ENCODE assay signal across 8 cellular contexts in the genomic region with DNA sequence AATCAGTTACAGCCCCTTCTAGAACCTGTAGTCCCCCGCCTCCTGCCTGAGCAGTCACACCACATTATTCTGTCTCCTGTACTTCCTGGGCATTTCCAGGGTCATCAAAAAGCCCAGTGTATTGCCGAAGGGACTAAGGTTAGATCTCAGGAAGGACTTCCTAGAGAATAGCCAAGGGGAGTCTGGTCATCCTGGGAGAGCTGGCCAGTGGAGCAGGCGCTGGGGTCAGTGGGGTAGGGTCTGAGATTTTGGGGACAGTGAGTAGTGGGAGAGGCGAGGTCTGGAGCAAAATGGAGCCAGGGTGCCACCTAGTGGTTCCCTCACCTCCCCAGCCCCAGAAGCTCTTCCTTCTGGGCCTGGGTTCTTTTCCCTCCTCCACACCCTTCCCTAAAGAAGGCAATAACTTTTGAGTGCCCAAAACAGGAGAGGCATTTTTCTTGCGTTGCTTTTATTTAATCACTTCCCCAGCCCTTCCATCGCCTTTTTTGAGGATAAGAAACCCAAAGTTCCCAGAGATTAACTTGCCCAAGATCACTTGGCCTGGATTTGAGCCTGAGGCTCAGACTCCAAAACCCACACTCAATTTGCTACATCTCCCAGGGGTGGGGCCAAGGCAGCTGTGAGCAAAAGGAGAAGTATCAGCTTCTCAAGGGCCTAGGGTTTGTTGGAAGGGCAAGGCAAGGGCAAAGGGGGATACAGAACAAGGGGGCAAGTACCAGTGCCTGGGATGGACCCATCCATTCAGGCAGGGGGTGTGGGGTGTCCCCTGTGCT. TPM values are rescaled to one million over a fixed set of nuclear protein-coding genes. Genes with fewer than 3 reads are reported as not detected.
DNase-seq lines count a peak whose midpoint lies in the region; ATAC-seq, FAIRE-seq and TF ChIP-seq lines count a peak whose summit lies in the region.

No MANE protein-coding gene starts in this region.

- H3K9me3 ChIP-seq in lower lobe of right lung = no peaks in the 10 kb centered on the region
- H3K9me3 ChIP-seq in transverse colon = no peaks in the 10 kb centered on the region

- no peak for TF ChIP-seq EP300 in transverse colon (IDR thresholded peaks at IDR 0.05; ENCODE audit: low read depth)

- intact Hi-C loops in lower lobe of right lung (cut with DNase I) = no loop called here
- intact Hi-C loops in transverse colon (cut with DNase I; ENCODE audit: low total_unique reads) = no loop called here

- no peaks in the 10 kb centered on the region for H3K9me3 Mint-ChIP-seq in IgD-negative memory B cell

- no peak for TF ChIP-seq POLR2A in transverse colon (IDR thresholded peaks at IDR 0.05)

- H3K27me3 ChIP-seq in bronchial epithelial cell (ENCODE audit: control insufficient read depth, insufficient read depth, low read length) = no peaks in the 10 kb centered on the region
- H3K27me3 ChIP-seq in lower lobe of right lung (ENCODE audit: low read depth) = no peaks in the 10 kb centered on the region
- H3K27me3 ChIP-seq in transverse colon = no peaks in the 10 kb centered on the region

- H3K27me3 Mint-ChIP-seq in IgD-negative memory B cell = no peaks in the 10 kb centered on the region

- peak; percentile 37 to 57 for ATAC-seq in lower lobe of right lung
- no peak for ATAC-seq in HG03457 (IDR thresholded peaks at IDR 0.05; ENCODE audit: unreplicated experiment)

- peaks cover 4% of the 10 kb centered on the region for H3K36me3 Mint-ChIP-seq in IgD-negative memory B cell

- H3K4me3 ChIP-seq in bronchial epithelial cell (ENCODE audit: low read depth, low read length) (no peak overlapping the region), lower lobe of right lung (no peak overlapping the region), transverse colon (no peak overlapping the region)

- TF ChIP-seq CTCF in bronchial epithelial cell (IDR thresholded peaks at IDR 0.05; ENCODE audit: insufficient read depth, low read length, severe bottlenecking) = peak; percentile 96
- peak; percentile 61 for TF ChIP-seq CTCF in lower lobe of right lung (IDR thresholded peaks at IDR 0.05)
- TF ChIP-seq CTCF in transverse colon (IDR thresholded peaks at IDR 0.05) = peak; percentile 69 to 78 (median 71)

- in situ Hi-C loops in transverse colon (cut with MboI; ENCODE audit: low pct_ligation_motif_present in 1 of 4, low pct_unique_long_range_greater_than_20kb in 1 of 4, low sequenced_read_pairs in 3 of 4) = no loop called here

- H3K36me3 ChIP-seq in bronchial epithelial cell (ENCODE audit: control insufficient read depth, insufficient read depth, low read length) (no peaks in the 10 kb centered on the region), lower lobe of right lung (peaks cover 39% of the 10 kb centered on the region), transverse colon (peaks cover 0 to 10% (median 3%) of the 10 kb centered on the region in 4 donors)

- peaks cover 43 to 55% (median 54%) of the 10 kb centered on the region in 3 donors for H3K4me1 Mint-ChIP-seq in IgD-negative memory B cell

- WGBS in transverse colon (ENCODE audit: low coverage in 1 of 2), 2 donors = 30 to 47% methylated on average over 2 to 6 of the region's 6 CpGs

- peak; percentile 53 for DNase-seq in Daoy (ENCODE audit: low read depth)
- peak; percentile 70 for DNase-seq in SKM-1 (lab: John Stamatoyannopoulos, UW; ENCODE audit: unreplicated experiment)
- DNase-seq in bronchial epithelial cell (ENCODE audit: low read depth) = peak; percentile 22
- DNase-seq in lower lobe of right lung = no peak
- DNase-seq in transverse colon = peak; percentile 56
- no peak for DNase-seq in activated gamma-delta T cell (lab: John Stamatoyannopoulos, UW)

- peak overlapping the region; percentile 71 to 94 (median 86) for H3K4me3 Mint-ChIP-seq in IgD-negative memory B cell

- no peak for FAIRE-seq in bronchial epithelial cell (lab: Jason Lieb, UNC)

- H3K27ac ChIP-seq in lower lobe of right lung (peak overlapping the region; percentile 33), transverse colon (peak overlapping the region; percentile 23 to 78 (median 54))

- H3K4me1 ChIP-seq in lower lobe of right lung (peaks cover 31% of the 10 kb centered on the region), transverse colon (peaks cover 9 to 40% (median 23%) of the 10 kb centered on the region in 4 donors)

- peak overlapping the region; percentile 92 to 99 (median 96) for H3K27ac Mint-ChIP-seq in IgD-negative memory B cell

RNA-seq across cellular contexts. Expression of a gene that starts 7.3 kb away (rescaled TPM):
- 3.8 and 5.7 TPM in 2 replicates for total RNA-seq in Daoy (2014; rRNA removed; shearing (Covaris generic))
- 78.3 TPM for polyA plus RNA-seq in IgD-negative memory B cell
- total RNA-seq in bronchial epithelial cell = 11.3 and 24.6 TPM in 2 replicates
- 34.1 TPM for total RNA-seq in lower lobe of right lung
- total RNA-seq in transverse colon = 10 to 100 TPM in 3 of 4 donors, 1 to 10 TPM in 1; 6.0 to 19.9 (median 13.1) TPM

RNA-seq across cellular contexts. Expression of a gene that starts 12.1 kb away (rescaled TPM):
- total RNA-seq in Daoy (2014; rRNA removed; shearing (Covaris generic)) = 10.5 and 10.9 TPM in 2 replicates
- 123 TPM for polyA plus RNA-seq in IgD-negative memory B cell
- total RNA-seq in bronchial epithelial cell (23.7 and 28.3 TPM in 2 replicates), lower lobe of right lung (68.1 TPM), transverse colon (10 to 100 TPM; 54.1 to 94.1 (median 83.6) TPM)

RNA-seq across cellular contexts. Expression of a gene that starts 17.7 kb away (rescaled TPM):
- total RNA-seq in Daoy (2014; rRNA removed; shearing (Covaris generic)) = 21.8 and 24.3 TPM in 2 replicates
- 42.5 TPM for polyA plus RNA-seq in IgD-negative memory B cell
- total RNA-seq in bronchial epithelial cell (7.4 and 20.0 TPM in 2 replicates), lower lobe of right lung (27.4 TPM), transverse colon (10 to 100 TPM; 23.3 to 63.7 (median 29.0) TPM)

RNA-seq across cellular contexts. Expression of a gene that starts 26.7 kb away (rescaled TPM):
- 112 and 126 TPM in 2 replicates for total RNA-seq in Daoy (2014; rRNA removed; shearing (Covaris generic))
- 35.7 TPM for polyA plus RNA-seq in IgD-negative memory B cell
- total RNA-seq in bronchial epithelial cell = 216 and 351 TPM in 2 replicates
- 94.8 TPM for total RNA-seq in lower lobe of right lung
- 100 to 1,000 TPM in 2 of 4 donors, 10 to 100 TPM in 2; 71.1 to 149 (median 92.0) TPM for total RNA-seq in transverse colon

RNA-seq across cellular contexts. Expression of a gene that starts 30.6 kb away (rescaled TPM):
- total RNA-seq in Daoy (2014; rRNA removed; shearing (Covaris generic)) = 362 and 379 TPM in 2 replicates
- polyA plus RNA-seq in IgD-negative memory B cell = 102 TPM
- total RNA-seq in bronchial epithelial cell (56.3 and 76.9 TPM in 2 replicates), lower lobe of right lung (28.5 TPM), transverse colon (10 to 100 TPM in 3 of 4 donors, not detected in 1; 28.9 to 41.4 (median 35.2) TPM)

Comparison
In these comparisons a context has a peak if more than half of its experiments do, and no peak if none do; other contexts are left out.
1. DNase-seq: peak in Daoy (single experiment), SKM-1 (single experiment), bronchial epithelial cell (single experiment) and transverse colon (single experiment); none in lower lobe of right lung (single experiment) and activated gamma-delta T cell (single experiment).
2. Peak in every context shown above with its lines, with median percentiles within 50 percentile points of each other: CTCF ChIP-seq.